ENCODE assay signal across 8 cellular contexts in genomic region chr4:91631335-91631734, GRCh38.
"Had no signal": no experiment of that assay in that cellular context is flagged by ENCODE, and none has a peak within 500 bp of the region (broad histone marks: within the 10 kb centered on the region; RNA-seq: fewer than 3 reads in every experiment).

No MANE protein-coding gene starts in this region.

- H3K27me3 Mint-ChIP-seq: IgD-negative memory B cell had no signal

- H3K4me2 ChIP-seq: KMS-11 had no signal

- H3K27ac ChIP-seq: HL-60, KMS-11 had no signal

- ATAC-seq: HepG2 had no signal

- DNase-seq: GOT3, H9, HCEC 1CT, KBM-7 had no signal

- H3K27ac Mint-ChIP-seq: H9, IgD-negative memory B cell had no signal

- H3K4me1 Mint-ChIP-seq: IgD-negative memory B cell had no signal

- H3K36me3 Mint-ChIP-seq: IgD-negative memory B cell had no signal

- H3K4me3 Mint-ChIP-seq: H9, IgD-negative memory B cell had no signal
